In the genomic region with DNA sequence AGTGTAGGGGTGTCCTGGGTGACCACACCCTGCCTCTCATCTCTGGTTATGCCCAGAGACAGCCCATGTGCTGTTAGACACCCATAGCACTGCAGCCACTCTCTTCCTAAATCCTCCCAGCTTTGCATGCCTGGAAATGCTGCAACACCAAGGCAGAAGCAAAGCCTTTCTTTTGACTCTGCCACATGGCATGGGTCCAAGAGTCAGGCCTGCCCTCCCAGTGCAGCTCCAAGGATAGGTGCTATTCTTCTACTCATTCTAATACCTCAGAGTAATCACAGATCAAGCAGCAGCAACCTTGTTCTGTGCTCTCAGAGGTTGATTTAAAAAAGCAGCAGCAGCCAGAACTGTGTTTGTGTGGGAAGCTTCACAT, we compare ENCODE assay signal across 1 cellular context.
TF ChIP-seq lines count a peak whose summit lies in the region.

No MANE protein-coding gene starts in this region.

TF ChIP-seq in HepG2, 621 proteins besides CTCF, POLR2A, EP300 and RAD21 (continued from another document):
- TF ChIP-seq ARHGAP35 (CRISPR knock-in tag; IDR thresholded peaks at IDR 0.05; ENCODE audit: borderline replicate concordance) (no peak), ZNF550 (CRISPR knock-in tag; IDR thresholded peaks at IDR 0.05; ENCODE audit: borderline replicate concordance) (no peak), CENPT (CRISPR knock-in tag; IDR thresholded peaks at IDR 0.05; ENCODE audit: low read depth) (no peak)
